In the genomic region with DNA sequence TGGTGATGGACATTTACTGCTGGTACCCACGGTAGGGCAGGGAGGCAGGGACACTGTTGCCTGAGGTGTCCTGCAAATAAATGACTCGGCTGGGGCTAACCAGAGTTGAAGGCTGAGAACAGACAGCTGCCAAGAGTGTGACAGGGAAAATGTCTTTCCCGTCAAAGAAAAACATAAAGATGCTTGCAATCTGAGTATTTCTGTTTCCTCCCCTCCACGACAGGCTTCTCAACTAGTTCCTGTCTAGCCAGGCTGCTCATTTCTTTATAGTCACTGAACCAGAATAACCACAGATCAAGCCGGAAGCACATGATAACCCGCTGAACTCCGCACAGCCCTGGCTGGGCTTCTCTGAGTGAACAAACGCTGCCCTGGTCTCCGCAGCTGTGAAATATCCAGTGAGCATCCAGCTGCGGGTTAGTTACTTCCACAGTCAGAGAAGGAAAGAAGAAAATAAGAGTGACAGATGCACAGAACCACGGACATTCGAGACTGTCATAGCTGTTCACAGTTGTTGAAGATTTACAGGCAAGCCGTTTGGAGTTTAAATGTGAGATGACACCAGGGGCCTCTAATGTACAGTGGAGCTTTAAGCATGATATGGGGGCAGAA, we compare ENCODE assay signal across 8 cellular contexts.
DNase-seq lines count a peak whose midpoint lies in the region; ATAC-seq lines count a peak whose summit lies in the region.

No MANE protein-coding gene starts in this region.

- peaks cover 3% of the 10 kb centered on the region for H3K9me3 Mint-ChIP-seq in activated T-helper 17 cell treated with anti-CD3 and anti-CD28 coated beads, Interleukin-2, amount 50 U/mL, for 72 hours

- H3K36me3 Mint-ChIP-seq in activated T-helper 17 cell treated with anti-CD3 and anti-CD28 coated beads, Interleukin-2, amount 50 U/mL, for 72 hours (ENCODE audit: low read depth): no peaks in the 10 kb centered on the region

- H3K4me1 Mint-ChIP-seq in activated T-helper 17 cell treated with anti-CD3 and anti-CD28 coated beads, Interleukin-2, amount 50 U/mL, for 72 hours: peaks cover 33% of the 10 kb centered on the region

- ATAC-seq in GM18861 (IDR thresholded peaks at IDR 0.05; ENCODE audit: unreplicated experiment): peak; percentile 50
- ATAC-seq in HG02642 (IDR thresholded peaks at IDR 0.05; ENCODE audit: poor library complexity, unreplicated experiment): peak; percentile 68
- ATAC-seq in activated T-helper 17 cell treated with anti-CD3 and anti-CD28 coated beads, Interleukin-2, amount 50 U/mL, for 72 hours (replicated peaks): peak; percentile 59

- no peaks in the 10 kb centered on the region for H3K27me3 Mint-ChIP-seq in activated T-helper 17 cell treated with anti-CD3 and anti-CD28 coated beads, Interleukin-2, amount 50 U/mL, for 72 hours

- peak overlapping the region; percentile 81 for H3K4me3 Mint-ChIP-seq in activated T-helper 17 cell treated with anti-CD3 and anti-CD28 coated beads, Interleukin-2, amount 50 U/mL, for 72 hours

- peak; percentile 33 to 72 for DNase-seq in NCI-H526 (lab: John Stamatoyannopoulos, UW)
- peak; percentile 42 to 46 for DNase-seq in hippocampal formation (lab: John Stamatoyannopoulos, UW)
- peak; percentile 6 to 20 for DNase-seq in stimulated activated CD8-positive, alpha-beta memory T cell treated with anti-CD3 and anti-CD28 coated beads, Interleukin-7, amount 100 ng/mL, for 4 hours (ENCODE audit: low read depth in 2 of 2)
- no peak for DNase-seq in occipital lobe (lab: John Stamatoyannopoulos, UW)
- DNase-seq in EL: no peak

- H3K27ac Mint-ChIP-seq in activated T-helper 17 cell treated with anti-CD3 and anti-CD28 coated beads, Interleukin-2, amount 50 U/mL, for 72 hours: peak overlapping the region; percentile 86

Comparison
In these comparisons a context has a peak if more than half of its experiments do, and no peak if none do; other contexts are left out.
1. DNase-seq: peak in NCI-H526 (2 of 2), hippocampal formation (2 of 2) and stimulated activated CD8-positive, alpha-beta memory T cell treated with anti-CD3 and anti-CD28 coated beads, Interleukin-7, amount 100 ng/mL, for 4 hours (2 of 2); none in occipital lobe (single experiment) and EL (single experiment).
2. Peak in every context shown above with its lines, with median percentiles within 50 percentile points of each other: ATAC-seq.